In the genomic region with DNA sequence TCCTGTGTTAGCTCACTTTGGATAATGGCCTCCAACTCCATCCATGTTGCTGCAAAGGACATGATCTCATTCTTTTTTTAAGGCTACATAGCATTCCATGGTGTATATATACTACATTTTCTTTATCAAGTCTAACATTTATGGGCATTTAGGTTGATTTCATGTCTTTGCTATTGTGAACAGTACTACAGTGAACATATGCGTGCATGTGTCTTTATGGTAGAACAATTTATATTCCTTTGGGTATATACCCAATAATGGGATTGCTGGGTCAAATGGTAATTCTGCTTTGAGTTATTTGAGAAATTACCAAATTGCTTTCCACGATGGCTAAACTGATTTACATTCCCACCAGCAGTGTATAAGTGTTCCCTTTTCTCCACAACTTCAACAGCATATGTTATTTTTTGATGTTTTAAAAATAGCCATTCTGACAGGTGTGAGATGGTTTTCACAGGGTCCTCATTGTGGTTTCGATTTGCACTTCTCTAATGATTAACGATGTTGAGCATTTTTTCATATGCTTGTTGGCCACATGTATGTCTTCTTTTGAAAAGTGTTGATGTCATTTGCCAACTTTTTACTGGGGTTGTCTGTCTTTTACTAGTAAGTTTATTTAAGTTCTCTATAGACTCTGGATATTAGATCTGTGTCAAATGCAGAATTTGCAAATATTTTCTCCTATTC, we compare ENCODE assay signal across 7 cellular contexts.
ATAC-seq lines count a peak whose summit lies in the region.

No MANE protein-coding gene starts in this region.

- ATAC-seq in GM18508 (IDR thresholded peaks at IDR 0.05; ENCODE audit: insufficient read depth, unreplicated experiment) (peak; percentile 93), GM19035 (IDR thresholded peaks at IDR 0.05; ENCODE audit: unreplicated experiment) (peak; percentile 90), GM21360 (IDR thresholded peaks at IDR 0.05; ENCODE audit: unreplicated experiment) (peak; percentile 89), GM21786 (IDR thresholded peaks at IDR 0.05; ENCODE audit: unreplicated experiment) (peak; percentile 95), HG02885 (IDR thresholded peaks at IDR 0.05; ENCODE audit: poor library complexity, unreplicated experiment) (peak; percentile 87), HG03108 (IDR thresholded peaks at IDR 0.05; ENCODE audit: unreplicated experiment) (peak; percentile 97), HG03469 (IDR thresholded peaks at IDR 0.05; ENCODE audit: unreplicated experiment) (peak; percentile 96)

Comparison
In these comparisons a context has a peak if more than half of its experiments do, and no peak if none do; other contexts are left out.
1. Peak in every context shown above with its lines: ATAC-seq.